In the genomic region with DNA sequence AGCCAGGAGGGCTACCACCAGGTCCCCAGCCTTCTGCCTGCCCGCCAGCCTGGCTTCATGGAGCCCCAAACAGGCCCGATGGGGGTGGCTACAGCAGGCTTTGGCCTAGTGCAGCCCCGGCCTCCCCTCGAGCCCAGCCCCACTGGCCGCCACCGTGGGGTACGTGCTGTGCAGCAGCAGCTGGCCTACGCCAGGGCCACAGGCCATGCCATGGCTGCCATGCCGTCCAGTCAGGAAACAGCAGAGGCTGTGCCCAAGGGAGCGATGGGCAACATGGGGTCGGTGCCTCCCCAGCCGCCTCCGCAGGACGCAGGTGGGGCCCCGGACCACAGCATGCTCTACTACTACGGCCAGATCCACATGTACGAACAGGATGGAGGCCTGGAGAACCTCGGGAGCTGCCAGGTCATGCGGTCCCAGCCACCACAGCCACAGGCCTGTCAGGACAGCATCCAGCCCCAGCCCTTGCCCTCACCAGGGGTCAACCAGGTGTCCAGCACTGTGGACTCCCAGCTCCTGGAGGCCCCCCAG, we compare ENCODE assay signal across 25 cellular contexts.
"Had no signal": no experiment of that assay in that cellular context is flagged by ENCODE, and none has a peak within 500 bp of the region (broad histone marks: within the 10 kb centered on the region; RNA-seq: fewer than 3 reads in every experiment).

No MANE protein-coding gene starts in this region.

- H3K4me1 ChIP-seq: body of pancreas, left ventricle myocardium inferior, right lobe of liver, suprapubic skin had no signal

- H3K4me3 Mint-ChIP-seq: activated CD4-positive, alpha-beta T cell treated with anti-CD3 and anti-CD28 coated beads, Interleukin-2, amount 10 ng/mL, durations not matched to agents 7 days and 5 days; activated naive CD8-positive, alpha-beta T cell treated with anti-CD3 and anti-CD28 coated beads, Interleukin-2, amount 50 U/mL, for 24 hours; natural killer cell treated with Interleukin-12 subunit alpha and Interleukin-12 subunit beta and Interleukin-15 and Interleukin-18, amount 100 ng/mL, for 72 hours; stimulated activated effector memory CD8-positive, alpha-beta T cell treated with anti-CD3 and anti-CD28 coated beads, Interleukin-12 subunit alpha, Interleukin-12 subunit beta, amount 100 ng/mL, for 72 hours; stimulated activated naive CD8-positive, alpha-beta T cell treated with anti-CD3 and anti-CD28 coated beads, Interleukin-15, amount 100 ng/mL, for 72 hours; T-cell had no signal

- H3K27me3 Mint-ChIP-seq: activated CD4-positive, alpha-beta T cell treated with anti-CD3 and anti-CD28 coated beads, Interleukin-2, amount 10 ng/mL, durations not matched to agents 7 days and 5 days; activated naive CD8-positive, alpha-beta T cell treated with anti-CD3 and anti-CD28 coated beads, Interleukin-2, amount 50 U/mL, for 24 hours; T-cell had no signal

- H3K27ac ChIP-seq: body of pancreas, left ventricle myocardium inferior, neutrophil, right lobe of liver, skin epidermis, suprapubic skin, WERI-Rb-1 had no signal

- FAIRE-seq: endothelial cell of umbilical vein, TTC549 had no signal

- H3K4me1 Mint-ChIP-seq: activated CD4-positive, alpha-beta T cell treated with anti-CD3 and anti-CD28 coated beads, Interleukin-2, amount 10 ng/mL, durations not matched to agents 7 days and 5 days; activated naive CD8-positive, alpha-beta T cell treated with anti-CD3 and anti-CD28 coated beads, Interleukin-2, amount 50 U/mL, for 24 hours; stimulated activated effector memory CD8-positive, alpha-beta T cell treated with anti-CD3 and anti-CD28 coated beads, Interleukin-12 subunit alpha, Interleukin-12 subunit beta, amount 100 ng/mL, for 72 hours; stimulated activated naive CD8-positive, alpha-beta T cell treated with anti-CD3 and anti-CD28 coated beads, Interleukin-15, amount 100 ng/mL, for 72 hours; T-cell had no signal

- H3K4me3 ChIP-seq: body of pancreas, left ventricle myocardium inferior, right lobe of liver, skin epidermis, suprapubic skin had no signal

- H3K27ac Mint-ChIP-seq: activated CD4-positive, alpha-beta T cell treated with anti-CD3 and anti-CD28 coated beads, Interleukin-2, amount 10 ng/mL, durations not matched to agents 7 days and 5 days; activated naive CD8-positive, alpha-beta T cell treated with anti-CD3 and anti-CD28 coated beads, Interleukin-2, amount 50 U/mL, for 24 hours; natural killer cell treated with Interleukin-12 subunit alpha and Interleukin-12 subunit beta and Interleukin-15 and Interleukin-18, amount 100 ng/mL, for 72 hours; stimulated activated effector memory CD8-positive, alpha-beta T cell treated with anti-CD3 and anti-CD28 coated beads, Interleukin-12 subunit alpha, Interleukin-12 subunit beta, amount 100 ng/mL, for 72 hours; stimulated activated naive CD8-positive, alpha-beta T cell treated with anti-CD3 and anti-CD28 coated beads, Interleukin-15, amount 100 ng/mL, for 72 hours; T-cell had no signal

- H3K36me3 ChIP-seq: left ventricle myocardium inferior, neutrophil, right lobe of liver, WERI-Rb-1 had no signal

- ATAC-seq: activated naive CD8-positive, alpha-beta T cell treated with anti-CD3 and anti-CD28 coated beads, Interleukin-2, amount 50 U/mL, for 24 hours; body of pancreas; esophagus mucosa; natural killer cell treated with Interleukin-12 subunit alpha and Interleukin-12 subunit beta and Interleukin-15 and Interleukin-18, amount 100 ng/mL, for 72 hours; right lobe of liver; stimulated activated effector memory CD8-positive, alpha-beta T cell treated with anti-CD3 and anti-CD28 coated beads, Interleukin-12 subunit alpha, Interleukin-12 subunit beta, amount 100 ng/mL, for 72 hours; stimulated activated naive CD8-positive, alpha-beta T cell treated with anti-CD3 and anti-CD28 coated beads, Interleukin-15, amount 100 ng/mL, for 72 hours; T-cell had no signal

- H3K36me3 Mint-ChIP-seq: natural killer cell treated with Interleukin-12 subunit alpha and Interleukin-12 subunit beta and Interleukin-15 and Interleukin-18, amount 100 ng/mL, for 72 hours; stimulated activated effector memory CD8-positive, alpha-beta T cell treated with anti-CD3 and anti-CD28 coated beads, Interleukin-12 subunit alpha, Interleukin-12 subunit beta, amount 100 ng/mL, for 72 hours; T-cell had no signal

- H3K9me3 Mint-ChIP-seq: activated CD4-positive, alpha-beta T cell treated with anti-CD3 and anti-CD28 coated beads, Interleukin-2, amount 10 ng/mL, durations not matched to agents 7 days and 5 days; activated naive CD8-positive, alpha-beta T cell treated with anti-CD3 and anti-CD28 coated beads, Interleukin-2, amount 50 U/mL, for 24 hours; natural killer cell treated with Interleukin-12 subunit alpha and Interleukin-12 subunit beta and Interleukin-15 and Interleukin-18, amount 100 ng/mL, for 72 hours; stimulated activated effector memory CD8-positive, alpha-beta T cell treated with anti-CD3 and anti-CD28 coated beads, Interleukin-12 subunit alpha, Interleukin-12 subunit beta, amount 100 ng/mL, for 72 hours; stimulated activated naive CD8-positive, alpha-beta T cell treated with anti-CD3 and anti-CD28 coated beads, Interleukin-15, amount 100 ng/mL, for 72 hours; T-cell had no signal

- H3K27me3 ChIP-seq: body of pancreas, neutrophil, right lobe of liver, suprapubic skin had no signal

- DNase-seq: activated CD4-positive, alpha-beta T cell treated with anti-CD3 and anti-CD28 coated beads, Interleukin-2, amount 10 ng/mL, durations not matched to agents 7 days and 5 days; activated CD4-positive, CD25-positive, alpha-beta regulatory T cell treated with anti-CD3 and anti-CD28 coated beads, Interleukin-2, amount 50 U/mL, for 72 hours; activated gamma-delta T cell; activated naive CD4-positive, alpha-beta T cell treated with anti-CD3 and anti-CD28 coated beads, Interleukin-2, amount 50 U/mL, for 16 hours; activated naive CD8-positive, alpha-beta T cell treated with anti-CD3 and anti-CD28 coated beads, Interleukin-2, amount 50 U/mL, for 24 hours; activated T-cell treated with anti-CD3 and anti-CD28 coated beads for 4 hours; anterior cingulate cortex; body of pancreas; effector memory CD4-positive, alpha-beta T cell; foreskin melanocyte; left ventricle myocardium inferior; mammary epithelial cell; stimulated activated CD4-positive, alpha-beta T cell treated with anti-CD3 and anti-CD28 coated beads, Interleukin-1b, Interleukin-23, amount 100 ng/mL, for 48 hours; T-cell; WERI-Rb-1 had no signal

- H3K9me3 ChIP-seq: body of pancreas, left ventricle myocardium inferior, neutrophil, right lobe of liver, suprapubic skin had no signal
